24 cellular contexts compared by ENCODE assay signal in the genomic region with DNA sequence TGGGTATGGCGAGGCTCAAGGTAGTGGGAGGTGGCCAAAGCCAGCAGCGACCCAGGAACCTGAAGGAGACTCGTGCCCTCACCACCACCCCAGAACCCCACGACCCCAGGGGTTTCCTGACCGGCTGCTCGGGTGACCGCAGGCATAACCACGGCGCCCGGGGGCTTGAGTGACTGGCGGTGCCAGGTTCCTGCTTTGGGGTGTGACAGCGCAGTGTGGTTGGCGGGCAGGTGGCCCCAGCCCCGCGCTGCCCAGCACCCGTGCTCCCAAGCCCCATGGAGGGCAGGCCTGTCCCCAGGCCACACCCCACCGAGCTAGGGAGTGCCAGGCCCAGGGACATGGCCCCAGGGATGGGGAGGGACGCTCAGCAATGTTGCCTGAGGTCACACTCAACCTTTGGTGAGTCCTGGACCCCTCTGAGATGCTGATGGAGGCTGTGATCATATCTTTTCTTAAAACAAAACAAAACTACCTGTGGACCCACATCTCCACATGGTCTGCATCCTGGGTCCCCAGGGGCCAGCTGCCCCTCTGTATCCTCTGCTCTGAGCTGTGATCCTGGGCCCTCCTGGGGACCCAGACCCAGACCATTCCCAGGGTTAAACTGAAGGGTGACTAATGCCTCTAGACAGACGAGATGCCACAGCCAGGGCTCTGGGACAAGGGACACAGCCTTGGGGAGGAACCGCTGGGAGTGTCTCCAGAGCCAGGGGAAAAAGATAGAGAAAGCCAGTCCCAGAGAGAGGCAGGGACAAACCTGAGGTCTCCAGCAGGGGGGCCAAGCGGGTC. TPM values are rescaled to one million over a fixed set of nuclear protein-coding genes. Genes with fewer than 3 reads are reported as not detected.
A peak's percentile ranks its signal among the peaks of the same experiment; 100 is the strongest.
DNase-seq lines count a peak whose midpoint lies in the region; ATAC-seq, FAIRE-seq and TF ChIP-seq lines count a peak whose summit lies in the region.
"Had no signal": no experiment of that assay in that cellular context is flagged by ENCODE, and none has a peak within 500 bp of the region (broad histone marks: within the 10 kb centered on the region; RNA-seq: fewer than 3 reads in every experiment).

No MANE protein-coding gene starts in this region.

- H4K20me1 ChIP-seq in PC-9 (ENCODE audit: insufficient read depth), result no peaks in the 10 kb centered on the region

- H3K27ac ChIP-seq in PC-9, result no peak overlapping the region
- H3K27ac ChIP-seq in kidney (ENCODE audit: low read depth in 2 of 2, low read length in 2 of 2), result no peak overlapping the region
- H3K27ac ChIP-seq in RWPE1, result no peak overlapping the region
- H3K27ac ChIP-seq: GM23248 had no signal

- no peaks in the 10 kb centered on the region for H3K79me2 ChIP-seq in PC-9 (ENCODE audit: low read depth)

- POLR2A ChIA-PET in PC-9 (lab: Charles Lee; ENCODE audit: unreplicated experiment) (no interaction called here), RWPE1 (lab: Yijun Ruan, JAX; ENCODE audit: low non-redundant PET) (no interaction called here)

- TF ChIP-seq CTCF in PC-9 (conservative IDR thresholded peaks at IDR 0.05) (no peak), kidney (IDR thresholded peaks at IDR 0.05; ENCODE audit: borderline replicate concordance, extremely low read depth, insufficient read depth) (no peak), RWPE1 (conservative IDR thresholded peaks at IDR 0.05; ENCODE audit: low read depth) (no peak)

- H3K9ac ChIP-seq in kidney (ENCODE audit: low read length in 2 of 2), result no peak overlapping the region
- H3K9ac ChIP-seq: GM23248, SK-N-SH had no signal

- no peaks in the 10 kb centered on the region for H3K9me2 ChIP-seq in PC-9 (ENCODE audit: insufficient read depth)
- H3K9me2 ChIP-seq: SK-N-SH had no signal

- no peaks in the 10 kb centered on the region for H3K27me3 ChIP-seq in PC-9 (ENCODE audit: insufficient read depth, low read depth)

- peak overlapping the region; percentile 43 for H3K4me2 ChIP-seq in PC-9
- H3K4me2 ChIP-seq: SK-N-SH had no signal

- BruUV-seq in PC-9 (replicated peaks; lab: Mats Ljungman, UMichigan), result no TSS peak

- DNase-seq in Right ventricle myocardium superior, result peak; percentile 27
- no peak for DNase-seq in left ventricle myocardium superior
- peak in 1 of 2 experiments; percentile 63 for DNase-seq in PC-9
- DNase-seq in kidney, result peak; percentile 51
- DNase-seq in erythroblast (lab: John Stamatoyannopoulos, UW), result no peak
- DNase-seq in RPMI8226, result no peak
- no peak for DNase-seq in RWPE1 (ENCODE audit: low spot score)
- DNase-seq: CD4-positive, CD25-positive, alpha-beta regulatory T cell; DMS79; GM23248; MV-4-11; NCI-H1694; NCI-H2081; NCI-H2171; NCI-H345; NCI-H526; OCI-M1; SIG-M5; SK-N-SH had no signal

- H3F3A ChIP-seq in PC-9 (ENCODE audit: insufficient read depth, low read depth), result no peaks in the 10 kb centered on the region

- CTCF ChIA-PET in PC-9 (lab: Charles Lee) (no interaction called here), RWPE1 (lab: Yijun Ruan, JAX) (interaction anchor here (0.6 kb wide), 1 partner anchor 121 kb away, joined by 3 read pairs; no protein-coding TSS in a partner anchor)

- H3K36me3 ChIP-seq in PC-9 (ENCODE audit: low read depth) (no peaks in the 10 kb centered on the region), kidney (ENCODE audit: control insufficient read depth in 1 of 2, insufficient read depth in 2 of 2, low read length in 2 of 2) (no peaks in the 10 kb centered on the region)
- H3K36me3 ChIP-seq: HAP-1 had no signal

- H3K4me1 ChIP-seq in PC-9 (replicated peaks; ENCODE audit: insufficient read depth) (peaks cover 12% of the 10 kb centered on the region), kidney (ENCODE audit: control insufficient read depth in 1 of 2, insufficient read depth in 1 of 2, low read depth in 1 of 2, low read length in 2 of 2) (peaks cover 0 to 2% of the 10 kb centered on the region in 2 donors)
- H3K4me1 ChIP-seq: HAP-1 had no signal

- no peak overlapping the region for H2AFZ ChIP-seq in PC-9
- H2AFZ ChIP-seq: GM23248 had no signal

- H3K9me3 ChIP-seq in PC-9 (ENCODE audit: insufficient read depth, low read depth) (no peaks in the 10 kb centered on the region), kidney (ENCODE audit: control insufficient read depth in 1 of 2, low read length in 2 of 2) (no peaks in the 10 kb centered on the region)
- H3K9me3 ChIP-seq: HAP-1, SK-N-SH had no signal

- no peak for FAIRE-seq in kidney (lab: Jason Lieb, UNC)
- FAIRE-seq: A204.1, GM12878 had no signal

- intact Hi-C loops in Right ventricle myocardium superior (cut with DNase I), result no loop called here
- intact Hi-C loops in left ventricle myocardium superior (cut with micrococcal nuclease), result no loop called here
- intact Hi-C loops in PC-9 (cut with micrococcal nuclease; ENCODE audit: unreplicated experiment), result no loop called here
- intact Hi-C loops in kidney (cut with DNase I), result no loop called here

- H3K4me3 ChIP-seq in PC-9 (no peak overlapping the region), kidney (ENCODE audit: low read length in 2 of 2) (no peak overlapping the region)
- H3K4me3 ChIP-seq: GM12878, GM23248, HAP-1 had no signal

- no peak for TF ChIP-seq POLR2A in erythroblast (IDR thresholded peaks at IDR 0.05; ENCODE audit: low read length)

- ATAC-seq in Right ventricle myocardium superior (ENCODE audit: poor library complexity) (no peak), left ventricle myocardium superior (no peak), HG03457 (IDR thresholded peaks at IDR 0.05; ENCODE audit: unreplicated experiment) (no peak)
- ATAC-seq: GM12878 had no signal

RNA-seq across cellular contexts. Expression of a gene that starts 13.0 kb away (rescaled TPM):
- not detected for total RNA-seq in Right ventricle myocardium superior
- not detected for total RNA-seq in left ventricle myocardium superior
- total RNA-seq in PC-9 (2021), result not detected in 2 replicates
- total RNA-seq in kidney, result not detected
- not detected for polyA plus RNA-seq in kidney (ENCODE audit: insufficient read depth, low read depth, low replicate concordance)
- total RNA-seq: CD4-positive, CD25-positive, alpha-beta regulatory T cell; GM12878; GM23248; M059J had no signal
- polyA plus RNA-seq: CD4-positive, CD25-positive, alpha-beta regulatory T cell; GM12878; GM23248; SK-N-SH had no signal

RNA-seq across cellular contexts. Expression of a gene that starts 39.3 kb away (rescaled TPM):
- total RNA-seq in Right ventricle myocardium superior, result 8.3 TPM
- 8.0 TPM for total RNA-seq in left ventricle myocardium superior
- total RNA-seq in PC-9 (2021), result 29.0 and 36.9 TPM in 2 replicates
- 31.4 TPM for total RNA-seq in kidney
- 22.9 TPM for polyA plus RNA-seq in kidney (ENCODE audit: insufficient read depth, low read depth, low replicate concordance)
- polyA plus RNA-seq: CD4-positive, CD25-positive, alpha-beta regulatory T cell; GM12878 had no signal

Comparison
In these comparisons a context has a peak if more than half of its experiments do, and no peak if none do; other contexts are left out.
1. DNase-seq: peak in Right ventricle myocardium superior (single experiment) and kidney (single experiment); none in left ventricle myocardium superior (single experiment), erythroblast (0 of 2), RPMI8226 (single experiment) and RWPE1 (single experiment).